In genomic region chr4:499563-499962, GRCh38 we compare ENCODE assay signal across 8 cellular contexts. TPM values are rescaled to one million over a fixed set of nuclear protein-coding genes. Genes with fewer than 3 reads are reported as not detected.
DNase-seq lines count a peak whose midpoint lies in the region; ATAC-seq and TF ChIP-seq lines count a peak whose summit lies in the region.

No MANE protein-coding gene starts in this region.

- H3K36me3 ChIP-seq in WERI-Rb-1: peaks cover 54% of the 10 kb centered on the region
- H3K36me3 ChIP-seq in hepatocyte (replicated peaks; ENCODE audit: insufficient read depth, low read depth): peaks cover 5% of the 10 kb centered on the region

- H3K27ac ChIP-seq in WERI-Rb-1 (peak overlapping the region; percentile 88), hepatocyte (peak overlapping the region; percentile 94)

- peaks cover 19% of the 10 kb centered on the region for H3K9me3 Mint-ChIP-seq in activated naive CD4-positive, alpha-beta T cell treated with anti-CD3 and anti-CD28 coated beads for 36 hours
- no peaks in the 10 kb centered on the region for H3K9me3 Mint-ChIP-seq in stimulated activated effector memory CD8-positive, alpha-beta T cell treated with anti-CD3 and anti-CD28 coated beads, Interleukin-12 subunit alpha, Interleukin-12 subunit beta, amount 100 ng/mL, for 72 hours

- peaks cover 69% of the 10 kb centered on the region for H3K79me2 ChIP-seq in hepatocyte

- peaks cover 64% of the 10 kb centered on the region for H3K36me3 Mint-ChIP-seq in activated naive CD4-positive, alpha-beta T cell treated with anti-CD3 and anti-CD28 coated beads for 36 hours (ENCODE audit: low read depth)
- H3K36me3 Mint-ChIP-seq in stimulated activated effector memory CD8-positive, alpha-beta T cell treated with anti-CD3 and anti-CD28 coated beads, Interleukin-12 subunit alpha, Interleukin-12 subunit beta, amount 100 ng/mL, for 72 hours: peaks cover 94% of the 10 kb centered on the region

- no peaks in the 10 kb centered on the region for H3K27me3 Mint-ChIP-seq in activated naive CD4-positive, alpha-beta T cell treated with anti-CD3 and anti-CD28 coated beads for 36 hours (ENCODE audit: low read depth)

- intact Hi-C loops in activated naive CD4-positive, alpha-beta T cell treated with anti-CD3 and anti-CD28 coated beads for 36 hours (cut with micrococcal nuclease): loop anchor here (1.0 to 5.0 kb wide), 4 partner anchors 25 to 173 kb away; partner anchors contain the start of genes ATP5ME, MYL5 and ZNF141

- H3K4me1 Mint-ChIP-seq in activated naive CD4-positive, alpha-beta T cell treated with anti-CD3 and anti-CD28 coated beads for 36 hours (ENCODE audit: low read depth): peaks cover 40% of the 10 kb centered on the region
- H3K4me1 Mint-ChIP-seq in stimulated activated effector memory CD8-positive, alpha-beta T cell treated with anti-CD3 and anti-CD28 coated beads, Interleukin-12 subunit alpha, Interleukin-12 subunit beta, amount 100 ng/mL, for 72 hours: peaks cover 34% of the 10 kb centered on the region

- H3K9me2 ChIP-seq in hepatocyte (replicated peaks; ENCODE audit: insufficient read depth): no peaks in the 10 kb centered on the region

- H4K20me1 ChIP-seq in hepatocyte (ENCODE audit: insufficient read depth, poor library complexity, severe bottlenecking): no peaks in the 10 kb centered on the region

- CTCF ChIA-PET in activated naive CD4-positive, alpha-beta T cell treated with anti-CD3 and anti-CD28 coated beads for 36 hours (lab: Charles Lee): no interaction called here

- H3K4me3 Mint-ChIP-seq in activated naive CD4-positive, alpha-beta T cell treated with anti-CD3 and anti-CD28 coated beads for 36 hours: peak overlapping the region; percentile 94
- peak overlapping the region; percentile 96 for H3K4me3 Mint-ChIP-seq in stimulated activated effector memory CD8-positive, alpha-beta T cell treated with anti-CD3 and anti-CD28 coated beads, Interleukin-12 subunit alpha, Interleukin-12 subunit beta, amount 100 ng/mL, for 72 hours

- H3K27me3 ChIP-seq in WERI-Rb-1 (ENCODE audit: insufficient read depth, low read depth, severe bottlenecking) (no peaks in the 10 kb centered on the region), hepatocyte (no peaks in the 10 kb centered on the region)

- H2AFZ ChIP-seq in hepatocyte: peak overlapping the region; percentile 85

- peak overlapping the region; percentile 90 for H3K27ac Mint-ChIP-seq in activated naive CD4-positive, alpha-beta T cell treated with anti-CD3 and anti-CD28 coated beads for 36 hours
- peak overlapping the region; percentile 98 for H3K27ac Mint-ChIP-seq in stimulated activated effector memory CD8-positive, alpha-beta T cell treated with anti-CD3 and anti-CD28 coated beads, Interleukin-12 subunit alpha, Interleukin-12 subunit beta, amount 100 ng/mL, for 72 hours

- H3K4me2 ChIP-seq in hepatocyte: peak overlapping the region; percentile 91

- H3K4me3 ChIP-seq in WERI-Rb-1 (ENCODE audit: low read depth, low read length) (peak overlapping the region; percentile 79), hepatocyte (peak overlapping the region; percentile 86)

- ATAC-seq in stimulated activated effector memory CD8-positive, alpha-beta T cell treated with anti-CD3 and anti-CD28 coated beads, Interleukin-12 subunit alpha, Interleukin-12 subunit beta, amount 100 ng/mL, for 72 hours: no peak
- ATAC-seq in HG03565 (IDR thresholded peaks at IDR 0.05; ENCODE audit: unreplicated experiment): no peak

- no peak for DNase-seq in activated naive CD4-positive, alpha-beta T cell treated with anti-CD3 and anti-CD28 coated beads for 36 hours
- no peak for DNase-seq in activated naive CD4-positive, alpha-beta T cell treated with Interleukin-2 at 50 U/mL for 16 hours
- no peak for DNase-seq in WERI-Rb-1
- DNase-seq in hepatocyte (ENCODE audit: low spot score): peak; percentile 24
- DNase-seq in stimulated activated effector memory CD8-positive, alpha-beta T cell treated with anti-CD3 and anti-CD28 coated beads, Interleukin-12 subunit alpha, Interleukin-12 subunit beta, amount 100 ng/mL, for 72 hours (ENCODE audit: low spot score in 2 of 2): no peak
- no peak for DNase-seq in SW480 (ENCODE audit: low spot score)
- DNase-seq in putamen (ENCODE audit: low spot score): no peak

- TF ChIP-seq CTCF in WERI-Rb-1 (IDR thresholded peaks at IDR 0.05; ENCODE audit: low read depth, low read length): no peak
- TF ChIP-seq CTCF in hepatocyte (IDR thresholded peaks at IDR 0.05; ENCODE audit: poor library complexity): no peak

- WGBS in hepatocyte (ENCODE audit: low lambda C conversion rate, missing lambda C conversion rate): 2% methylated on average over 15 of the region's 15 CpGs

- H3K9me3 ChIP-seq in WERI-Rb-1 (ENCODE audit: severe bottlenecking): no peaks in the 10 kb centered on the region
- H3K9me3 ChIP-seq in hepatocyte (ENCODE audit: low read depth): peaks cover 8% of the 10 kb centered on the region

- peaks cover 8% of the 10 kb centered on the region for H3K4me1 ChIP-seq in hepatocyte (ENCODE audit: insufficient read depth)

RNA-seq across cellular contexts. Expression of gene PIGG, which starts 0.6 kb away (rescaled TPM):
- total RNA-seq in activated naive CD4-positive, alpha-beta T cell treated with anti-CD3 and anti-CD28 coated beads for 36 hours: 10 to 100 TPM; 41.7 to 43.6 TPM
- 26.6 and 28.3 TPM in 2 replicates for total RNA-seq in hepatocyte
- polyA plus RNA-seq in hepatocyte: 46.9 and 58.1 TPM in 2 replicates

RNA-seq across cellular contexts. Expression of gene ZNF721, which starts 0.6 kb away (rescaled TPM):
- 10 to 100 TPM; 34.0 to 36.3 TPM for total RNA-seq in activated naive CD4-positive, alpha-beta T cell treated with anti-CD3 and anti-CD28 coated beads for 36 hours
- 16.3 and 21.6 TPM in 2 replicates for total RNA-seq in hepatocyte
- 13.2 and 15.0 TPM in 2 replicates for polyA plus RNA-seq in hepatocyte
